Comparison of ENCODE assay signal across 19 cellular contexts in genomic region chr6:707576-708236, GRCh38. TPM values are rescaled to one million over a fixed set of nuclear protein-coding genes. Genes with fewer than 3 reads are reported as not detected.
"Had no signal": no experiment of that assay in that cellular context is flagged by ENCODE, and none has a peak within 500 bp of the region (broad histone marks: within the 10 kb centered on the region; RNA-seq: fewer than 3 reads in every experiment).

No MANE protein-coding gene starts in this region.

- H3K4me3 ChIP-seq: tibial artery, vagina had no signal

- H3K9me3 ChIP-seq: tibial artery, vagina had no signal

- ATAC-seq: activated CD4-positive, CD25-positive, alpha-beta regulatory T cell treated with anti-CD3 and anti-CD28 coated beads, Interleukin-2, amount 50 U/mL, for 24 hours; left ventricle myocardium superior; stimulated activated effector memory CD8-positive, alpha-beta T cell treated with anti-CD3 and anti-CD28 coated beads, Interleukin-12 subunit alpha, Interleukin-12 subunit beta, amount 100 ng/mL, for 72 hours had no signal

- H3K27me3 ChIP-seq: brain microvascular endothelial cell, vagina had no signal

- H3K27ac Mint-ChIP-seq: activated naive CD8-positive, alpha-beta T cell treated with anti-CD3 and anti-CD28 coated beads, Interleukin-2, amount 10 ng/mL, durations not matched to agents 7 days and 5 days; dendritic cell treated with granulocyte-macrophage colony-stimulating factor and Interleukin-4, amounts not matched to agents 40 ng/mL and 50 ng/mL, for 4 days; stimulated activated effector memory CD8-positive, alpha-beta T cell treated with anti-CD3 and anti-CD28 coated beads, Interleukin-12 subunit alpha, Interleukin-12 subunit beta, amount 100 ng/mL, for 72 hours; T-helper 2 cell treated with Interferon-gamma antibody and Interleukin-4, amounts not matched to agents 5 μg/mL and 100 μg/mL, for 36 hours had no signal

- H3K36me3 Mint-ChIP-seq: activated naive CD8-positive, alpha-beta T cell treated with anti-CD3 and anti-CD28 coated beads, Interleukin-2, amount 10 ng/mL, durations not matched to agents 7 days and 5 days had no signal

- H3K27ac ChIP-seq: brain microvascular endothelial cell, epithelial cell of prostate, tibial artery, vagina had no signal

- H3K9me3 Mint-ChIP-seq: activated naive CD8-positive, alpha-beta T cell treated with anti-CD3 and anti-CD28 coated beads, Interleukin-2, amount 10 ng/mL, durations not matched to agents 7 days and 5 days; dendritic cell treated with granulocyte-macrophage colony-stimulating factor and Interleukin-4, amounts not matched to agents 40 ng/mL and 50 ng/mL, for 4 days; stimulated activated effector memory CD8-positive, alpha-beta T cell treated with anti-CD3 and anti-CD28 coated beads, Interleukin-12 subunit alpha, Interleukin-12 subunit beta, amount 100 ng/mL, for 72 hours; T-helper 2 cell treated with Interferon-gamma antibody and Interleukin-4, amounts not matched to agents 5 μg/mL and 100 μg/mL, for 36 hours had no signal

- DNase-seq: activated CD4-positive, alpha-beta T cell treated with anti-CD3 and anti-CD28 coated beads, Interleukin-2, amount 50 U/mL, for 1 hour; activated naive CD4-positive, alpha-beta T cell; activated naive CD8-positive, alpha-beta T cell treated with anti-CD3 and anti-CD28 coated beads, Interleukin-2, amount 10 ng/mL, durations not matched to agents 7 days and 5 days; brain microvascular endothelial cell; effector memory CD4-positive, alpha-beta T cell; hypothalamus; left ventricle myocardium superior; mesendoderm; stimulated activated CD4-positive, alpha-beta T cell treated with anti-CD3 and anti-CD28 coated beads, Interleukin-12 subunit alpha, Interleukin-12 subunit beta, amount 100 ng/mL, for 4 hours; stimulated activated CD4-positive, alpha-beta T cell treated with anti-CD3 and anti-CD28 coated beads, Interleukin-2, amount 100 ng/mL, for 24 hours; SW 1271; tibial artery had no signal

- H3K4me3 Mint-ChIP-seq: activated naive CD8-positive, alpha-beta T cell treated with anti-CD3 and anti-CD28 coated beads, Interleukin-2, amount 10 ng/mL, durations not matched to agents 7 days and 5 days; dendritic cell treated with granulocyte-macrophage colony-stimulating factor and Interleukin-4, amounts not matched to agents 40 ng/mL and 50 ng/mL, for 4 days; stimulated activated effector memory CD8-positive, alpha-beta T cell treated with anti-CD3 and anti-CD28 coated beads, Interleukin-12 subunit alpha, Interleukin-12 subunit beta, amount 100 ng/mL, for 72 hours; T-helper 2 cell treated with Interferon-gamma antibody and Interleukin-4, amounts not matched to agents 5 μg/mL and 100 μg/mL, for 36 hours had no signal

- H3K36me3 ChIP-seq: brain microvascular endothelial cell, tibial artery, vagina had no signal

RNA-seq across cellular contexts. Expression of gene HUS1B, which starts 50.8 kb away (rescaled TPM):
- total RNA-seq: kidney epithelial cell, left ventricle myocardium superior had no signal
